ENCODE assay signal across 9 cellular contexts in genomic region chr1:159936284-159936904, GRCh38. TPM values are rescaled to one million over a fixed set of nuclear protein-coding genes. Genes with fewer than 3 reads are reported as not detected.
DNase-seq lines count a peak whose midpoint lies in the region; ATAC-seq and TF ChIP-seq lines count a peak whose summit lies in the region.
"Had no signal": no experiment of that assay in that cellular context is flagged by ENCODE, and none has a peak within 500 bp of the region (broad histone marks: within the 10 kb centered on the region; RNA-seq: fewer than 3 reads in every experiment).

No MANE protein-coding gene starts in this region.

- peak; percentile 48 for ATAC-seq in HG02885 (IDR thresholded peaks at IDR 0.05; ENCODE audit: poor library complexity, unreplicated experiment)
- ATAC-seq in esophagus mucosa = peak; percentile 76
- ATAC-seq in natural killer cell treated with Interleukin-12 subunit alpha and Interleukin-12 subunit beta and Interleukin-15 and Interleukin-18, amount 100 ng/mL, for 72 hours = peak; percentile 66 to 70
- no peak for ATAC-seq in HG03342 (IDR thresholded peaks at IDR 0.05; ENCODE audit: unreplicated experiment)

- H3K27me3 ChIP-seq in NT2/D1 (ENCODE audit: insufficient read depth, insufficient read length) (no peaks in the 10 kb centered on the region), stomach (peaks cover 0 to 19% (median 0%) of the 10 kb centered on the region in 3 donors)

- H3K9ac ChIP-seq in NT2/D1 (ENCODE audit: insufficient read length, low read depth) = peak overlapping the region; percentile 15

- no peak overlapping the region for H3K27ac Mint-ChIP-seq in natural killer cell treated with Interleukin-12 subunit alpha and Interleukin-12 subunit beta and Interleukin-15 and Interleukin-18, amount 100 ng/mL, for 72 hours
- H3K27ac Mint-ChIP-seq: T-helper 1 cell treated with Interleukin-12 subunit alpha and Interleukin-12 subunit beta and Interleukin-4 antibody, amounts not matched to agents 30 μg/mL and 1 μg/mL, for 36 hours had no signal

- no peaks in the 10 kb centered on the region for H3K9me3 ChIP-seq in NT2/D1 (ENCODE audit: insufficient read depth, low read length)
- H3K9me3 ChIP-seq in stomach = no peaks in the 10 kb centered on the region

- intact Hi-C loops in stomach (cut with DNase I; ENCODE audit: low total_unique reads) = no loop called here

- no peaks in the 10 kb centered on the region for H3K9me3 Mint-ChIP-seq in natural killer cell treated with Interleukin-12 subunit alpha and Interleukin-12 subunit beta and Interleukin-15 and Interleukin-18, amount 100 ng/mL, for 72 hours
- H3K9me3 Mint-ChIP-seq: T-helper 1 cell treated with Interleukin-12 subunit alpha and Interleukin-12 subunit beta and Interleukin-4 antibody, amounts not matched to agents 30 μg/mL and 1 μg/mL, for 36 hours had no signal

- TF ChIP-seq POLR2A in stomach (IDR thresholded peaks at IDR 0.05) = no peak

- H3K4me3 ChIP-seq in NT2/D1 (ENCODE audit: insufficient read length, low read depth) (no peak overlapping the region), stomach (no peak overlapping the region)

- no peak for TF ChIP-seq EP300 in stomach (IDR thresholded peaks at IDR 0.05)

- H3K27ac ChIP-seq in stomach = peak overlapping the region in 4 of 5 donors; percentile 54 to 74 (median 64)

- H3K4me1 ChIP-seq in NT2/D1 (ENCODE audit: insufficient read depth, insufficient read length) = peaks cover 28% of the 10 kb centered on the region
- H3K4me1 ChIP-seq in stomach = peaks cover 12 to 35% (median 22%) of the 10 kb centered on the region in 4 donors

- TF ChIP-seq CTCF in stomach (IDR thresholded peaks at IDR 0.05) = peak in 6 of 7 experiments; percentile 92 to 100 (median 98)

- peak; percentile 59 for DNase-seq in DMS153 (lab: John Stamatoyannopoulos, UW)
- peak; percentile 80 for DNase-seq in NT2/D1 (ENCODE audit: low read depth, low spot score)
- peak; percentile 75 for DNase-seq in activated T-cell treated with anti-CD3 and anti-CD28 coated beads for 24 hours (ENCODE audit: low read depth)
- DNase-seq in natural killer cell treated with Interleukin-12 subunit alpha and Interleukin-12 subunit beta and Interleukin-15 and Interleukin-18, amount 100 ng/mL, for 72 hours (ENCODE audit: low spot score) = peak; percentile 81
- peak; percentile 88 for DNase-seq in stomach

- 27 to 50% (median 32%) methylated on average over 8 to 15 of the region's 15 CpGs for WGBS in stomach, 5 donors

- no peaks in the 10 kb centered on the region for H3K36me3 Mint-ChIP-seq in natural killer cell treated with Interleukin-12 subunit alpha and Interleukin-12 subunit beta and Interleukin-15 and Interleukin-18, amount 100 ng/mL, for 72 hours

- H3K27me3 Mint-ChIP-seq in natural killer cell treated with Interleukin-12 subunit alpha and Interleukin-12 subunit beta and Interleukin-15 and Interleukin-18, amount 100 ng/mL, for 72 hours = peaks cover 8 to 14% of the 10 kb centered on the region in 2 donors

- H3K36me3 ChIP-seq in NT2/D1 (ENCODE audit: insufficient read depth, insufficient read length, low read length) = peaks cover 74% of the 10 kb centered on the region
- H3K36me3 ChIP-seq in stomach = no peaks in the 10 kb centered on the region

- H3K4me3 Mint-ChIP-seq in natural killer cell treated with Interleukin-12 subunit alpha and Interleukin-12 subunit beta and Interleukin-15 and Interleukin-18, amount 100 ng/mL, for 72 hours = no peak overlapping the region
- H3K4me3 Mint-ChIP-seq: T-helper 1 cell treated with Interleukin-12 subunit alpha and Interleukin-12 subunit beta and Interleukin-4 antibody, amounts not matched to agents 30 μg/mL and 1 μg/mL, for 36 hours had no signal

- H3K4me1 Mint-ChIP-seq in natural killer cell treated with Interleukin-12 subunit alpha and Interleukin-12 subunit beta and Interleukin-15 and Interleukin-18, amount 100 ng/mL, for 72 hours (ENCODE audit: low read depth in 2 of 2) = peaks cover 3 to 4% of the 10 kb centered on the region in 2 donors

RNA-seq across cellular contexts. Expression of gene IGSF9, which starts 9.0 kb away (rescaled TPM):
- 13.0 TPM for total RNA-seq in esophagus mucosa
- total RNA-seq in natural killer cell treated with Interleukin-12 subunit alpha and Interleukin-12 subunit beta and Interleukin-15 and Interleukin-18, amount 100 ng/mL, for 72 hours = not detected
- total RNA-seq in stomach = 10 to 100 TPM in 3 of 5 donors, 1 to 10 TPM in 2; 4.9 to 36.2 (median 15.6) TPM
- polyA plus RNA-seq in stomach = 1 to 10 TPM; 2.0 to 8.2 (median 7.3) TPM

RNA-seq across cellular contexts. Expression of gene TAGLN2, which starts 11.1 kb away (rescaled TPM):
- total RNA-seq in esophagus mucosa (406 TPM), stomach (100 to 1,000 TPM in 4 of 5 donors, 10 to 100 TPM in 1; 49.0 to 445 (median 239) TPM)
- total RNA-seq in natural killer cell treated with Interleukin-12 subunit alpha and Interleukin-12 subunit beta and Interleukin-15 and Interleukin-18, amount 100 ng/mL, for 72 hours = 100 to 1,000 TPM; 239 to 375 TPM
- polyA plus RNA-seq in stomach = 1,000 to 10,000 TPM in 1 of 3 donors, 100 to 1,000 TPM in 2; 306 to 1,290 (median 583) TPM

RNA-seq across cellular contexts. Expression of gene SLAMF9, which starts 17.6 kb away (rescaled TPM):
- 0.28 TPM for total RNA-seq in esophagus mucosa
- total RNA-seq in natural killer cell treated with Interleukin-12 subunit alpha and Interleukin-12 subunit beta and Interleukin-15 and Interleukin-18, amount 100 ng/mL, for 72 hours = not detected
- total RNA-seq in stomach = not detected
- polyA plus RNA-seq in stomach = under 1 TPM in 1 of 3 donors, not detected in 2; 0.87 TPM

RNA-seq across cellular contexts. Expression of gene CFAP45, which starts 36.4 kb away (rescaled TPM):
- 1.5 TPM for total RNA-seq in esophagus mucosa
- total RNA-seq in natural killer cell treated with Interleukin-12 subunit alpha and Interleukin-12 subunit beta and Interleukin-15 and Interleukin-18, amount 100 ng/mL, for 72 hours = 1 to 10 TPM in 1 of 2 donors, under 1 TPM in 1; 0.38 to 3.0 TPM
- total RNA-seq in stomach = 1 to 10 TPM in 1 of 5 donors, under 1 TPM in 1, not detected in 3; 0.73 to 1.0 TPM
- polyA plus RNA-seq in stomach = under 1 TPM in 2 of 3 donors, not detected in 1; 0.30 to 0.31 TPM

Comparison
In these comparisons a context has a peak if more than half of its experiments do, and no peak if none do; other contexts are left out.
1. RNA of gene IGSF9, which starts 9.0 kb away (total RNA-seq): 4.9 to 36.2 TPM in stomach and 13.0 TPM in esophagus mucosa (single experiment); not detected in natural killer cell treated with Interleukin-12 subunit alpha and Interleukin-12 subunit beta and Interleukin-15 and Interleukin-18, amount 100 ng/mL, for 72 hours; every median in the first group is over 4 times any median in the second.
2. Peak in every context shown above with its lines, with median percentiles within 50 percentile points of each other: DNase-seq.